20 cellular contexts compared by ENCODE assay signal in genomic region chr2:227423633-227424499, GRCh38. TPM values are rescaled to one million over a fixed set of nuclear protein-coding genes. Genes with fewer than 3 reads are reported as not detected.
"Had no signal": no experiment of that assay in that cellular context is flagged by ENCODE, and none has a peak within 500 bp of the region (broad histone marks: within the 10 kb centered on the region; RNA-seq: fewer than 3 reads in every experiment).

No MANE protein-coding gene starts in this region.

- H3K27ac Mint-ChIP-seq: activated B cell treated with CpG ODN at 0.5 μM for 24 hours; activated CD4-positive, alpha-beta T cell treated with anti-CD3 and anti-CD28 coated beads, Interleukin-2, amount 10 ng/mL, durations not matched to agents 24 days and 14 days; activated naive CD4-positive, alpha-beta T cell treated with anti-CD3 and anti-CD28 coated beads, Interleukin-2, amount 10 ng/mL, durations not matched to agents 7 days and 5 days; activated T-helper 17 cell treated with anti-CD3 and anti-CD28 coated beads, Interleukin-2, amount 50 U/mL, for 72 hours; naive thymus-derived CD8-positive, alpha-beta T cell; T-helper 17 cell had no signal

- H3K4me1 ChIP-seq: adrenal gland, colonic mucosa, tibial artery, uterus had no signal

- H3K4me3 ChIP-seq: adrenal gland, colonic mucosa, lung, stomach, tibial artery, uterus had no signal

- H3K27me3 ChIP-seq: adrenal gland, colonic mucosa, stomach, tibial artery, uterus had no signal

- H3K4me3 Mint-ChIP-seq: activated B cell treated with CpG ODN at 0.5 μM for 24 hours; activated CD4-positive, alpha-beta T cell treated with anti-CD3 and anti-CD28 coated beads, Interleukin-2, amount 10 ng/mL, durations not matched to agents 24 days and 14 days; activated naive CD4-positive, alpha-beta T cell treated with anti-CD3 and anti-CD28 coated beads, Interleukin-2, amount 10 ng/mL, durations not matched to agents 7 days and 5 days; activated T-helper 17 cell treated with anti-CD3 and anti-CD28 coated beads, Interleukin-2, amount 50 U/mL, for 72 hours; naive thymus-derived CD8-positive, alpha-beta T cell; T-helper 17 cell had no signal

- H3K36me3 Mint-ChIP-seq: activated naive CD4-positive, alpha-beta T cell treated with anti-CD3 and anti-CD28 coated beads, Interleukin-2, amount 10 ng/mL, durations not matched to agents 7 days and 5 days; naive thymus-derived CD8-positive, alpha-beta T cell had no signal

- H3K9me3 ChIP-seq: adrenal gland, colonic mucosa, stomach, tibial artery, uterus had no signal

- H3K4me1 Mint-ChIP-seq: activated B cell treated with CpG ODN at 0.5 μM for 24 hours; activated CD4-positive, alpha-beta T cell treated with anti-CD3 and anti-CD28 coated beads, Interleukin-2, amount 10 ng/mL, durations not matched to agents 24 days and 14 days; activated naive CD4-positive, alpha-beta T cell treated with anti-CD3 and anti-CD28 coated beads, Interleukin-2, amount 10 ng/mL, durations not matched to agents 7 days and 5 days; T-helper 17 cell had no signal

- H3K9me3 Mint-ChIP-seq: activated B cell treated with CpG ODN at 0.5 μM for 24 hours; activated naive CD4-positive, alpha-beta T cell treated with anti-CD3 and anti-CD28 coated beads, Interleukin-2, amount 10 ng/mL, durations not matched to agents 7 days and 5 days; activated T-helper 17 cell treated with anti-CD3 and anti-CD28 coated beads, Interleukin-2, amount 50 U/mL, for 72 hours; naive thymus-derived CD8-positive, alpha-beta T cell had no signal

- H3K27ac ChIP-seq: adrenal gland, colonic mucosa, epithelial cell of prostate, stomach, tibial artery, uterus had no signal

- H3K27me3 Mint-ChIP-seq: activated B cell treated with CpG ODN at 0.5 μM for 24 hours; activated CD4-positive, alpha-beta T cell treated with anti-CD3 and anti-CD28 coated beads, Interleukin-2, amount 10 ng/mL, durations not matched to agents 24 days and 14 days; activated naive CD4-positive, alpha-beta T cell treated with anti-CD3 and anti-CD28 coated beads, Interleukin-2, amount 10 ng/mL, durations not matched to agents 7 days and 5 days; activated T-helper 17 cell treated with anti-CD3 and anti-CD28 coated beads, Interleukin-2, amount 50 U/mL, for 72 hours; naive thymus-derived CD8-positive, alpha-beta T cell; T-helper 17 cell had no signal

- H3K36me3 ChIP-seq: adrenal gland, colonic mucosa, stomach, tibial artery, uterus had no signal

- DNase-seq: activated B cell treated with CpG ODN at 0.5 μM for 24 hours; activated CD4-positive, alpha-beta T cell treated with anti-CD3 and anti-CD28 coated beads, Interleukin-2, amount 10 ng/mL, durations not matched to agents 24 days and 14 days; activated CD8-positive, alpha-beta memory T cell treated with anti-CD3 and anti-CD28 coated beads for 24 hours; activated naive CD4-positive, alpha-beta T cell treated with anti-CD3 and anti-CD28 coated beads, Interleukin-2, amount 10 ng/mL, durations not matched to agents 7 days and 5 days; adrenal gland; colonic mucosa; effector CD4-positive, alpha-beta T cell; naive thymus-derived CD8-positive, alpha-beta T cell; stimulated activated CD4-positive, alpha-beta T cell treated with anti-CD3 and anti-CD28 coated beads, Interleukin-15, amount 100 ng/mL, for 24 hours; stimulated activated CD4-positive, alpha-beta T cell treated with anti-CD3 and anti-CD28 coated beads, Interleukin-4, amount 100 ng/mL, for 24 hours; stomach; T-helper 17 cell; tibial artery; uterus had no signal

RNA-seq across cellular contexts. Expression of gene SCYGR1, which starts 36.1 kb away (rescaled TPM):
- total RNA-seq: activated B cell treated with CpG ODN at 0.5 μM for 24 hours; activated CD4-positive, alpha-beta T cell treated with anti-CD3 and anti-CD28 coated beads, Interleukin-2, amount 10 ng/mL, durations not matched to agents 24 days and 14 days; activated T-helper 17 cell treated with anti-CD3 and anti-CD28 coated beads, Interleukin-2, amount 50 U/mL, for 72 hours; adrenal gland; colonic mucosa; lung; mononuclear cell; naive thymus-derived CD8-positive, alpha-beta T cell; omental fat pad; pulmonary artery endothelial cell; stomach; T-helper 17 cell; uterus had no signal
- polyA plus RNA-seq: adrenal gland; lung; naive thymus-derived CD8-positive, alpha-beta T cell; stomach had no signal

RNA-seq across cellular contexts. Expression of gene TM4SF20, which starts 44.8 kb away (rescaled TPM):
- total RNA-seq: activated B cell treated with CpG ODN at 0.5 μM for 24 hours; activated CD4-positive, alpha-beta T cell treated with anti-CD3 and anti-CD28 coated beads, Interleukin-2, amount 10 ng/mL, durations not matched to agents 24 days and 14 days; activated T-helper 17 cell treated with anti-CD3 and anti-CD28 coated beads, Interleukin-2, amount 50 U/mL, for 72 hours; lung; mononuclear cell; naive thymus-derived CD8-positive, alpha-beta T cell; omental fat pad; pulmonary artery endothelial cell; T-helper 17 cell; uterus had no signal
- polyA plus RNA-seq: adrenal gland; naive thymus-derived CD8-positive, alpha-beta T cell; stomach had no signal
